In genomic region chr11:33690290-33691050, GRCh38 we compare ENCODE assay signal across 10 cellular contexts. TPM values are rescaled to one million over a fixed set of nuclear protein-coding genes. Genes with fewer than 3 reads are reported as not detected.
DNase-seq lines count a peak whose midpoint lies in the region; ATAC-seq and TF ChIP-seq lines count a peak whose summit lies in the region.
"Had no signal": no experiment of that assay in that cellular context is flagged by ENCODE, and none has a peak within 500 bp of the region (broad histone marks: within the 10 kb centered on the region; RNA-seq: fewer than 3 reads in every experiment).

No MANE protein-coding gene starts in this region.

- in situ Hi-C loops in brain microvascular endothelial cell (cut with HindIII; ENCODE audit: low pct_ligation_motif_present, low sequenced_read_pairs) = no loop called here

- no peak for TF ChIP-seq EP300 in suprapubic skin (IDR thresholded peaks at IDR 0.05)

- H3K27ac ChIP-seq in brain microvascular endothelial cell (peak overlapping the region; percentile 98), layer of hippocampus (ENCODE audit: low read depth, low read length) (peak overlapping the region; percentile 73), suprapubic skin (peak overlapping the region; percentile 91)
- H3K27ac ChIP-seq: HL-60 had no signal

- H3K9me3 Mint-ChIP-seq in glutamatergic neuron (ENCODE audit: unreplicated experiment) = no peaks in the 10 kb centered on the region
- peaks cover 0 to 2% of the 10 kb centered on the region in 2 donors for H3K9me3 Mint-ChIP-seq in effector memory CD8-positive, alpha-beta T cell
- H3K9me3 Mint-ChIP-seq: central memory CD8-positive, alpha-beta T cell had no signal

- H3K4me3 ChIP-seq in brain microvascular endothelial cell (ENCODE audit: low read depth, low read length) (peak overlapping the region; percentile 5), suprapubic skin (no peak overlapping the region)

- no peaks in the 10 kb centered on the region for H3K27me3 ChIP-seq in brain microvascular endothelial cell (replicated peaks)
- H3K27me3 ChIP-seq in layer of hippocampus (ENCODE audit: control insufficient read depth, insufficient read depth, low read length) = no peaks in the 10 kb centered on the region
- H3K27me3 ChIP-seq in suprapubic skin = no peaks in the 10 kb centered on the region

- peaks cover 12% of the 10 kb centered on the region for H3K4me1 Mint-ChIP-seq in glutamatergic neuron (ENCODE audit: low read depth, unreplicated experiment)
- no peaks in the 10 kb centered on the region for H3K4me1 Mint-ChIP-seq in effector memory CD8-positive, alpha-beta T cell (ENCODE audit: low read depth in 2 of 2)
- H3K4me1 Mint-ChIP-seq: central memory CD8-positive, alpha-beta T cell had no signal

- H3K27ac Mint-ChIP-seq in glutamatergic neuron (ENCODE audit: unreplicated experiment) = no peak overlapping the region
- no peak overlapping the region for H3K27ac Mint-ChIP-seq in effector memory CD8-positive, alpha-beta T cell

- no peaks in the 10 kb centered on the region for H3K36me3 ChIP-seq in brain microvascular endothelial cell (replicated peaks)
- no peaks in the 10 kb centered on the region for H3K36me3 ChIP-seq in suprapubic skin

- TF ChIP-seq CTCF in brain microvascular endothelial cell (IDR thresholded peaks at IDR 0.05; ENCODE audit: low read depth, low read length, missing control alignments) (no peak), suprapubic skin (IDR thresholded peaks at IDR 0.05) (no peak), glutamatergic neuron (IDR thresholded peaks at IDR 0.05; ENCODE audit: partially characterized antibody, unreplicated experiment) (no peak)

- TF ChIP-seq POLR2A in suprapubic skin (IDR thresholded peaks at IDR 0.05) (no peak), GM18505 (IDR thresholded peaks at IDR 0.05; ENCODE audit: borderline replicate concordance, extremely low read depth, insufficient read depth, insufficient read length) (no peak)

- WGBS in suprapubic skin = 33% methylated on average over 8 of the region's 8 CpGs

- H3K36me3 Mint-ChIP-seq in glutamatergic neuron (ENCODE audit: unreplicated experiment) = no peaks in the 10 kb centered on the region
- H3K36me3 Mint-ChIP-seq in effector memory CD8-positive, alpha-beta T cell (ENCODE audit: insufficient read depth) = no peaks in the 10 kb centered on the region

- H3K9me3 ChIP-seq in suprapubic skin = no peaks in the 10 kb centered on the region

- no peak overlapping the region for H3K4me3 Mint-ChIP-seq in glutamatergic neuron (ENCODE audit: unreplicated experiment)
- H3K4me3 Mint-ChIP-seq in effector memory CD8-positive, alpha-beta T cell = no peak overlapping the region
- H3K4me3 Mint-ChIP-seq: central memory CD8-positive, alpha-beta T cell had no signal

- H3K4me1 ChIP-seq in suprapubic skin = peaks cover 60% of the 10 kb centered on the region

- no peak for ATAC-seq in GM18505 (IDR thresholded peaks at IDR 0.05; ENCODE audit: unreplicated experiment)
- no peak for ATAC-seq in effector memory CD8-positive, alpha-beta T cell (replicated peaks)

- peaks cover under 1% of the 10 kb centered on the region for H3K27me3 Mint-ChIP-seq in glutamatergic neuron (ENCODE audit: unreplicated experiment)
- H3K27me3 Mint-ChIP-seq in effector memory CD8-positive, alpha-beta T cell = peaks cover 26 to 54% of the 10 kb centered on the region in 2 donors

- DNase-seq in LoVo (ENCODE audit: low spot score) (peak; percentile 83), brain microvascular endothelial cell (peak; percentile 97), suprapubic skin (ENCODE audit: low spot score in 2 of 2) (peak in 1 of 2 donors; percentile 92), glutamatergic neuron (no peak)
- DNase-seq in stimulated activated CD8-positive, alpha-beta memory T cell treated with anti-CD3 and anti-CD28 coated beads, Interleukin-4, amount 100 ng/mL, for 48 hours = no peak
- no peak for DNase-seq in effector memory CD8-positive, alpha-beta T cell

RNA-seq across cellular contexts. Expression of gene C11orf91, which starts 10.2 kb away (rescaled TPM):
- total RNA-seq in suprapubic skin (not detected), glutamatergic neuron (ENCODE audit: unreplicated experiment) (not detected)

RNA-seq across cellular contexts. Expression of gene CD59, which starts 45.8 kb away (rescaled TPM):
- total RNA-seq in suprapubic skin (100 to 1,000 TPM; 309 to 520 (median 422) TPM), glutamatergic neuron (ENCODE audit: unreplicated experiment) (105 TPM)

Comparison
In these comparisons a context has a peak if more than half of its experiments do, and no peak if none do; other contexts are left out.
1. DNase-seq: peak in LoVo (single experiment) and brain microvascular endothelial cell (single experiment); none in stimulated activated CD8-positive, alpha-beta memory T cell treated with anti-CD3 and anti-CD28 coated beads, Interleukin-4, amount 100 ng/mL, for 48 hours (single experiment), glutamatergic neuron (single experiment) and effector memory CD8-positive, alpha-beta T cell (0 of 3).
2. Peak in every context shown above with its lines, with median percentiles within 50 percentile points of each other: H3K27ac ChIP-seq.